ENCODE assay signal across 8 cellular contexts in genomic region chr17:17919169-17920107, GRCh38. TPM values are rescaled to one million over a fixed set of nuclear protein-coding genes. Genes with fewer than 3 reads are reported as not detected.
A peak's percentile ranks its signal among the peaks of the same experiment; 100 is the strongest.
DNase-seq lines count a peak whose midpoint lies in the region; ATAC-seq and TF ChIP-seq lines count a peak whose summit lies in the region.

No MANE protein-coding gene starts in this region.

- POLR2A ChIA-PET in CD8-positive, alpha-beta memory T cell (lab: Charles Lee): interaction anchor here (1.0 kb wide), 1 partner anchor 238 kb away, joined by 3 read pairs; no protein-coding TSS in a partner anchor

- intact Hi-C loops in natural killer cell (cut with micrococcal nuclease): loop anchor here (1.0 kb wide), 1 partner anchor 238 kb away; the partner anchor contains the start of gene RAI1

- H3K27me3 ChIP-seq in CD8-positive, alpha-beta memory T cell (ENCODE audit: insufficient read depth, low read length, poor library complexity, severe bottlenecking): no peaks in the 10 kb centered on the region

- CTCF ChIA-PET in CD8-positive, alpha-beta memory T cell (lab: Charles Lee): interaction anchor here (0.8 to 2.1 kb wide), 16 partner anchors 8 to 422 kb away, joined by 3 to 13 read pairs (median 4); partner anchors contain the start of genes DRC3, RAI1 and TOM1L2

- ATAC-seq in natural killer cell (peak; percentile 70 to 86 (median 72)), HG02763 (IDR thresholded peaks at IDR 0.05; ENCODE audit: unreplicated experiment) (no peak)
- peak; percentile 88 for ATAC-seq in stimulated activated naive CD8-positive, alpha-beta T cell treated with anti-CD3 and anti-CD28 coated beads, Interleukin-15, amount 100 ng/mL, for 72 hours

- H3K9me3 ChIP-seq in CD8-positive, alpha-beta memory T cell (ENCODE audit: low read length): no peaks in the 10 kb centered on the region

- no peaks in the 10 kb centered on the region for H3K9me3 Mint-ChIP-seq in CD8-positive, alpha-beta memory T cell
- no peaks in the 10 kb centered on the region for H3K9me3 Mint-ChIP-seq in activated T-cell treated with anti-CD3 and anti-CD28 coated beads, Interleukin-2, amount 50 U/mL, for 24 hours
- H3K9me3 Mint-ChIP-seq in natural killer cell: no peaks in the 10 kb centered on the region
- no peaks in the 10 kb centered on the region for H3K9me3 Mint-ChIP-seq in stimulated activated naive CD8-positive, alpha-beta T cell treated with anti-CD3 and anti-CD28 coated beads, Interleukin-15, amount 100 ng/mL, for 72 hours

- H3K4me3 Mint-ChIP-seq in CD8-positive, alpha-beta memory T cell: no peak overlapping the region
- H3K4me3 Mint-ChIP-seq in activated T-cell treated with anti-CD3 and anti-CD28 coated beads, Interleukin-2, amount 50 U/mL, for 24 hours: no peak overlapping the region
- no peak overlapping the region for H3K4me3 Mint-ChIP-seq in natural killer cell
- H3K4me3 Mint-ChIP-seq in stimulated activated naive CD8-positive, alpha-beta T cell treated with anti-CD3 and anti-CD28 coated beads, Interleukin-15, amount 100 ng/mL, for 72 hours: no peak overlapping the region

- H3K27ac Mint-ChIP-seq in CD8-positive, alpha-beta memory T cell: peak overlapping the region in 1 of 8 donors; percentile 23
- H3K27ac Mint-ChIP-seq in activated T-cell treated with anti-CD3 and anti-CD28 coated beads, Interleukin-2, amount 50 U/mL, for 24 hours: peak overlapping the region; percentile 67
- no peak overlapping the region for H3K27ac Mint-ChIP-seq in natural killer cell
- peak overlapping the region in 1 of 2 donors; percentile 81 for H3K27ac Mint-ChIP-seq in stimulated activated naive CD8-positive, alpha-beta T cell treated with anti-CD3 and anti-CD28 coated beads, Interleukin-15, amount 100 ng/mL, for 72 hours

- H3K4me3 ChIP-seq in CD8-positive, alpha-beta memory T cell (ENCODE audit: low read length): no peak overlapping the region

- TF ChIP-seq CTCF in natural killer cell (IDR thresholded peaks at IDR 0.05): peak; percentile 54

- H3K4me1 Mint-ChIP-seq in CD8-positive, alpha-beta memory T cell: peaks cover 4 to 11% (median 6%) of the 10 kb centered on the region in 3 donors
- peaks cover 25% of the 10 kb centered on the region for H3K4me1 Mint-ChIP-seq in activated T-cell treated with anti-CD3 and anti-CD28 coated beads, Interleukin-2, amount 50 U/mL, for 24 hours (ENCODE audit: low read depth)
- peaks cover 24 to 29% of the 10 kb centered on the region in 2 donors for H3K4me1 Mint-ChIP-seq in natural killer cell
- H3K4me1 Mint-ChIP-seq in stimulated activated naive CD8-positive, alpha-beta T cell treated with anti-CD3 and anti-CD28 coated beads, Interleukin-15, amount 100 ng/mL, for 72 hours: peaks cover 34% of the 10 kb centered on the region

- no peaks in the 10 kb centered on the region for H3K27me3 Mint-ChIP-seq in CD8-positive, alpha-beta memory T cell
- no peaks in the 10 kb centered on the region for H3K27me3 Mint-ChIP-seq in activated T-cell treated with anti-CD3 and anti-CD28 coated beads, Interleukin-2, amount 50 U/mL, for 24 hours
- H3K27me3 Mint-ChIP-seq in natural killer cell (ENCODE audit: low read depth in 2 of 2): no peaks in the 10 kb centered on the region
- no peaks in the 10 kb centered on the region for H3K27me3 Mint-ChIP-seq in stimulated activated naive CD8-positive, alpha-beta T cell treated with anti-CD3 and anti-CD28 coated beads, Interleukin-15, amount 100 ng/mL, for 72 hours

- H3K36me3 ChIP-seq in CD8-positive, alpha-beta memory T cell (ENCODE audit: insufficient read depth, low read length): no peaks in the 10 kb centered on the region

- H3K36me3 Mint-ChIP-seq in CD8-positive, alpha-beta memory T cell: peaks cover 0 to 6% (median 0%) of the 10 kb centered on the region in 3 donors
- H3K36me3 Mint-ChIP-seq in activated T-cell treated with anti-CD3 and anti-CD28 coated beads, Interleukin-2, amount 50 U/mL, for 24 hours (ENCODE audit: low read depth): no peaks in the 10 kb centered on the region
- H3K36me3 Mint-ChIP-seq in natural killer cell: no peaks in the 10 kb centered on the region

- peak; percentile 31 to 75 (median 46) for DNase-seq in CD8-positive, alpha-beta memory T cell
- DNase-seq in HT1080 (ENCODE audit: low read depth) (peak; percentile 81), OCI-M1 (lab: John Stamatoyannopoulos, UW) (peak; percentile 67), fibroblast of gingiva (ENCODE audit: low read depth) (peak; percentile 66), natural killer cell (peak; percentile 26)
- peak; percentile 70 for DNase-seq in activated T-cell treated with anti-CD3 and anti-CD28 coated beads, Interleukin-2, amount 50 U/mL, for 24 hours
- DNase-seq in stimulated activated naive CD8-positive, alpha-beta T cell treated with anti-CD3 and anti-CD28 coated beads, Interleukin-15, amount 100 ng/mL, for 72 hours: peak; percentile 64

- H3K4me1 ChIP-seq in CD8-positive, alpha-beta memory T cell (ENCODE audit: insufficient read depth, low read length): no peaks in the 10 kb centered on the region

- H3K27ac ChIP-seq in CD8-positive, alpha-beta memory T cell (ENCODE audit: low read depth, low read length): no peak overlapping the region

RNA-seq across cellular contexts. Expression of gene TOM1L2, which starts 52.8 kb away (rescaled TPM):
- total RNA-seq in CD8-positive, alpha-beta memory T cell: 10 to 100 TPM in 1 of 2 experiments, 1 to 10 TPM in 1; 10.0 to 11.3 TPM
- 6.5 TPM for polyA plus RNA-seq in CD8-positive, alpha-beta memory T cell
- total RNA-seq in HT1080 (2014; rRNA removed; shearing (Covaris generic)): 13.5 and 17.5 TPM in 2 replicates
- 14.8 and 21.7 TPM in 2 replicates for polyA plus RNA-seq in HT1080 (2015; cell fraction: cytosol; rRNA removed)
- polyA plus RNA-seq in HT1080 (2015; cell fraction: nucleus; rRNA removed): 38.6 and 45.3 TPM in 2 replicates
- 10 to 100 TPM; 35.7 to 43.2 (median 35.7) TPM for total RNA-seq in natural killer cell

RNA-seq across cellular contexts. Expression of gene DRC3, which starts 53.2 kb away (rescaled TPM):
- total RNA-seq in CD8-positive, alpha-beta memory T cell: under 1 TPM; 0.33 to 0.60 TPM
- polyA plus RNA-seq in CD8-positive, alpha-beta memory T cell: not detected
- 0.47 and 1.1 TPM in 2 replicates for total RNA-seq in HT1080 (2014; rRNA removed; shearing (Covaris generic))
- polyA plus RNA-seq in HT1080 (2015; cell fraction: cytosol; rRNA removed): 0.23 and 1.6 TPM in 2 replicates
- 3.0 and 3.1 TPM in 2 replicates for polyA plus RNA-seq in HT1080 (2015; cell fraction: nucleus; rRNA removed)
- total RNA-seq in natural killer cell: under 1 TPM in 2 of 3 donors, not detected in 1; 0.26 to 0.78 TPM

Comparison
In these comparisons a context has a peak if more than half of its experiments do, and no peak if none do; other contexts are left out.
1. DNase-seq: peak in every context shown above with its lines; median percentile 81 in HT1080; 70 in activated T-cell treated with anti-CD3 and anti-CD28 coated beads, Interleukin-2, amount 50 U/mL, for 24 hours; 67 in OCI-M1; 66 in fibroblast of gingiva; 64 in stimulated activated naive CD8-positive, alpha-beta T cell treated with anti-CD3 and anti-CD28 coated beads, Interleukin-15, amount 100 ng/mL, for 72 hours; 46 in CD8-positive, alpha-beta memory T cell; 26 in natural killer cell.